Comparison of ENCODE assay signal across 16 cellular contexts in genomic region chr16:30793508-30794069, GRCh38. TPM values are rescaled to one million over a fixed set of nuclear protein-coding genes. Genes with fewer than 3 reads are reported as not detected.
DNase-seq lines count a peak whose midpoint lies in the region; ATAC-seq, FAIRE-seq and TF ChIP-seq lines count a peak whose summit lies in the region.
"Had no signal": no experiment of that assay in that cellular context is flagged by ENCODE, and none has a peak within 500 bp of the region (broad histone marks: within the 10 kb centered on the region; RNA-seq: fewer than 3 reads in every experiment).

No MANE protein-coding gene starts in this region.

- no peak for ATAC-seq in RWPE2 (ENCODE audit: low read depth)
- peak; percentile 58 for ATAC-seq in HepG2
- ATAC-seq in stimulated activated naive B cell treated with anti-CD40 and anti-IgM and Interleukin-4, amounts not matched to agents 10 μg/mL and 1 μg/mL and 100 μg/mL, for 72 hours (replicated peaks): no peak
- ATAC-seq: CD8-positive, alpha-beta T cell had no signal

- CTCF ChIA-PET in HEK293 (lab: Yijun Ruan, JAX) (interaction anchor here (0.8 to 2.7 kb wide), 5 partner anchors 10 to 141 kb away, joined by 3 to 19 read pairs (median 5); no protein-coding TSS in a partner anchor), HepG2 (lab: Yijun Ruan, JAX; ENCODE audit: low intra/inter-chr PET ratio, low total read pairs) (no interaction called here)

- no peak for FAIRE-seq in HepG2 (lab: Jason Lieb, UNC)
- FAIRE-seq: A204.1 had no signal

- no peaks in the 10 kb centered on the region for H3K36me3 ChIP-seq in HEK293 (ENCODE audit: control insufficient read depth in 2 of 2, insufficient read depth in 1 of 2, low read length in 2 of 2)
- H3K36me3 ChIP-seq in RWPE2 (ENCODE audit: low read depth): no peaks in the 10 kb centered on the region
- no peaks in the 10 kb centered on the region for H3K36me3 ChIP-seq in HepG2 (replicated peaks in 1 of 2; ENCODE audit: control insufficient read depth in 1 of 2, insufficient read depth in 2 of 2, low read length in 2 of 2)
- no peaks in the 10 kb centered on the region for H3K36me3 ChIP-seq in osteoblast (ENCODE audit: insufficient read depth, low read length)
- H3K36me3 ChIP-seq in ovary: no peaks in the 10 kb centered on the region
- H3K36me3 ChIP-seq: BLaER1 had no signal

- no peak overlapping the region for H3K27ac ChIP-seq in HEK293 (ENCODE audit: extremely low read depth, low read depth, low read length)
- H3K27ac ChIP-seq in RWPE2 (ENCODE audit: poor library complexity, severe bottlenecking): no peak overlapping the region
- H3K27ac ChIP-seq in HepG2 (ENCODE audit: extremely low read length, insufficient read depth, low read length): no peak overlapping the region
- H3K27ac ChIP-seq in osteoblast (ENCODE audit: low read depth, low read length): no peak overlapping the region
- H3K27ac ChIP-seq in ovary: no peak overlapping the region
- H3K27ac ChIP-seq: BLaER1 had no signal

- no peak overlapping the region for H3K9ac ChIP-seq in HepG2 (ENCODE audit: insufficient read depth, low read depth, low read length)
- H3K9ac ChIP-seq: BLaER1 had no signal

- BruUV-seq in HepG2 (replicated peaks; lab: Mats Ljungman, UMichigan): no TSS peak

- TF ChIP-seq RAD21 in HepG2 (CRISPR knock-in tag; IDR thresholded peaks at IDR 0.05): no peak

- WGBS in HepG2 (ENCODE audit: low lambda C conversion rate): 23% methylated on average over 5 of the region's 7 CpGs
- WGBS in ovary, 3 donors: 86 to 92% (median 89%) methylated on average over 7 of the region's 7 CpGs

- H3K4me1 ChIP-seq in HEK293 (ENCODE audit: control insufficient read depth, insufficient read depth, low read length): no peaks in the 10 kb centered on the region
- H3K4me1 ChIP-seq in RWPE2 (ENCODE audit: insufficient read depth, poor library complexity, severe bottlenecking): no peaks in the 10 kb centered on the region
- H3K4me1 ChIP-seq in HepG2 (ENCODE audit: insufficient read depth, low read length): peaks cover 52% of the 10 kb centered on the region
- no peaks in the 10 kb centered on the region for H3K4me1 ChIP-seq in osteoblast (ENCODE audit: insufficient read depth, low read length)
- no peaks in the 10 kb centered on the region for H3K4me1 ChIP-seq in ovary (ENCODE audit: insufficient read depth)

- no peak overlapping the region for H3K4me3 Mint-ChIP-seq in stimulated activated naive B cell treated with anti-CD40 and anti-IgM and Interleukin-4, amounts not matched to agents 10 μg/mL and 1 μg/mL and 100 μg/mL, for 72 hours
- H3K4me3 Mint-ChIP-seq: CD8-positive, alpha-beta T cell; H9 had no signal

- no peaks in the 10 kb centered on the region for H3K79me2 ChIP-seq in HepG2 (ENCODE audit: insufficient read depth, low read length)
- no peaks in the 10 kb centered on the region for H3K79me2 ChIP-seq in osteoblast (ENCODE audit: insufficient read depth, low read length)

- no peaks in the 10 kb centered on the region for H3K4me1 Mint-ChIP-seq in stimulated activated naive B cell treated with anti-CD40 and anti-IgM and Interleukin-4, amounts not matched to agents 10 μg/mL and 1 μg/mL and 100 μg/mL, for 72 hours

- H3K9me3 ChIP-seq in HEK293 (ENCODE audit: control insufficient read depth, insufficient read depth, low read depth, low read length) (no peaks in the 10 kb centered on the region), RWPE2 (ENCODE audit: severe bottlenecking) (no peaks in the 10 kb centered on the region), HepG2 (ENCODE audit: low read length) (no peaks in the 10 kb centered on the region), osteoblast (ENCODE audit: low read depth, low read length) (no peaks in the 10 kb centered on the region), ovary (no peaks in the 10 kb centered on the region)
- H3K9me3 ChIP-seq: BLaER1 had no signal

- TF ChIP-seq EP300 in HepG2 (IDR thresholded peaks at IDR 0.05; ENCODE audit: low read depth in 2 of 2, low read length in 2 of 2) (no peak), HepG2 (CRISPR knock-in tag; IDR thresholded peaks at IDR 0.05; ENCODE audit: borderline replicate concordance) (no peak), ovary (IDR thresholded peaks at IDR 0.05) (no peak)

- TF ChIP-seq CTCF in HEK293 (tag by site-specific recombination; IDR thresholded peaks at IDR 0.05): no peak
- TF ChIP-seq CTCF in RWPE2 (IDR thresholded peaks at IDR 0.05; ENCODE audit: poor library complexity, severe bottlenecking): no peak
- TF ChIP-seq CTCF in HepG2 (CRISPR knock-in tag; IDR thresholded peaks at IDR 0.05): peak; percentile 48
- no peak for TF ChIP-seq CTCF in osteoblast (IDR thresholded peaks at IDR 0.05; ENCODE audit: extremely low read depth, low read depth, low read length)
- no peak for TF ChIP-seq CTCF in ovary (IDR thresholded peaks at IDR 0.05)

- TF ChIP-seq POLR2A in HepG2 (IDR thresholded peaks at IDR 0.05; ENCODE audit: insufficient read depth in 1 of 2, low read depth in 2 of 2, low read length in 2 of 2): no peak
- TF ChIP-seq POLR2A in ovary (IDR thresholded peaks at IDR 0.05): no peak

- H2AFZ ChIP-seq in HepG2 (ENCODE audit: low read length): no peak overlapping the region
- H2AFZ ChIP-seq in osteoblast (ENCODE audit: low read length): no peak overlapping the region

- POLR2A ChIA-PET in HEK293 (lab: Yijun Ruan, JAX) (interaction anchor here (0.9 to 4.1 kb wide), 4 partner anchors 10 to 48 kb away, joined by 3 to 23 read pairs (median 8); no protein-coding TSS in a partner anchor), HepG2 (lab: Yijun Ruan, JAX) (interaction anchor here (1.0 to 7.0 kb wide), 4 partner anchors 10 to 81 kb away, joined by 3 to 42 read pairs (median 4); no protein-coding TSS in a partner anchor)

- intact Hi-C loops in HepG2 (cut with micrococcal nuclease; ENCODE audit: unreplicated experiment): no loop called here
- intact Hi-C loops in ovary (cut with DNase I): no loop called here

- H3K4me3 ChIP-seq in HEK293 (ENCODE audit: low read depth, low read length): no peak overlapping the region
- H3K4me3 ChIP-seq in RWPE2 (ENCODE audit: severe bottlenecking): no peak overlapping the region
- H3K4me3 ChIP-seq in HepG2 (replicated peaks in 1 of 3; ENCODE audit: insufficient read depth in 1 of 3, low read depth in 2 of 3, low read length in 3 of 3): no peak overlapping the region
- no peak overlapping the region for H3K4me3 ChIP-seq in osteoblast (ENCODE audit: insufficient read depth, low read length)
- no peak overlapping the region for H3K4me3 ChIP-seq in ovary
- H3K4me3 ChIP-seq: BLaER1 had no signal

- in situ Hi-C loops in HepG2 (cut with HindIII; ENCODE audit: extremely low pct_ligation_motif_present, low pct_unique_long_range_greater_than_20kb): no loop called here

- H3K27me3 ChIP-seq in RWPE2 (ENCODE audit: insufficient read depth, poor library complexity, severe bottlenecking) (no peaks in the 10 kb centered on the region), HepG2 (ENCODE audit: control insufficient read depth in 1 of 2, insufficient read depth in 2 of 2, low read length in 2 of 2) (peaks cover 4 to 21% of the 10 kb centered on the region in 2 experiments; a peak in 3 of 5 replicates), osteoblast (ENCODE audit: insufficient read depth, low read length) (no peaks in the 10 kb centered on the region), ovary (no peaks in the 10 kb centered on the region)
- H3K27me3 ChIP-seq: BLaER1 had no signal

- peak; percentile 60 for DNase-seq in RWPE2 (ENCODE audit: low spot score)
- no peak for DNase-seq in HepG2 (ENCODE audit: low spot score)
- DNase-seq in osteoblast (ENCODE audit: insufficient read length, low spot score, missing footprints): peak; percentile 45
- DNase-seq in ovary: no peak
- DNase-seq in stimulated activated naive B cell treated with anti-CD40 and anti-IgM and Interleukin-4, amounts not matched to agents 10 μg/mL and 1 μg/mL and 100 μg/mL, for 72 hours: no peak
- no peak for DNase-seq in central memory CD4-positive, alpha-beta T cell
- DNase-seq: Calu3; CD8-positive, alpha-beta T cell; DMS79 treated with DMSO at 0.1 percent for 48 hours; GF-D8; GOT3; H9 had no signal

- no peaks in the 10 kb centered on the region for H3K36me3 Mint-ChIP-seq in stimulated activated naive B cell treated with anti-CD40 and anti-IgM and Interleukin-4, amounts not matched to agents 10 μg/mL and 1 μg/mL and 100 μg/mL, for 72 hours
- H3K36me3 Mint-ChIP-seq: CD14-positive monocyte; CD8-positive, alpha-beta T cell had no signal

- no peaks in the 10 kb centered on the region for H4K20me1 ChIP-seq in HepG2 (ENCODE audit: insufficient read depth, low read length)
- no peaks in the 10 kb centered on the region for H4K20me1 ChIP-seq in osteoblast (ENCODE audit: insufficient read depth, low read length)
- H4K20me1 ChIP-seq: BLaER1 had no signal

- H3K27me3 Mint-ChIP-seq in stimulated activated naive B cell treated with anti-CD40 and anti-IgM and Interleukin-4, amounts not matched to agents 10 μg/mL and 1 μg/mL and 100 μg/mL, for 72 hours: no peaks in the 10 kb centered on the region

- H3K27ac Mint-ChIP-seq in stimulated activated naive B cell treated with anti-CD40 and anti-IgM and Interleukin-4, amounts not matched to agents 10 μg/mL and 1 μg/mL and 100 μg/mL, for 72 hours: no peak overlapping the region
- H3K27ac Mint-ChIP-seq: CD8-positive, alpha-beta T cell; H9 had no signal

- H3K4me2 ChIP-seq in HepG2 (ENCODE audit: low read depth, low read length) (no peak overlapping the region; the same call in 1 of the 2 replicates), osteoblast (ENCODE audit: insufficient read depth, low read length) (no peak overlapping the region)
- H3K4me2 ChIP-seq: BLaER1 had no signal

- no peaks in the 10 kb centered on the region for H3K9me3 Mint-ChIP-seq in stimulated activated naive B cell treated with anti-CD40 and anti-IgM and Interleukin-4, amounts not matched to agents 10 μg/mL and 1 μg/mL and 100 μg/mL, for 72 hours
- H3K9me3 Mint-ChIP-seq: CD14-positive monocyte; CD8-positive, alpha-beta T cell; H9 had no signal

RNA-seq across cellular contexts. Expression of gene ZNF629, which starts 6.6 kb away (rescaled TPM):
- 14.3 and 16.5 TPM in 2 replicates for total RNA-seq in HepG2 (2016; rRNA removed; fragmentation: Illumina TruSeq; extraction: Trizol)
- total RNA-seq in HepG2 (2016; cell fraction: cytosol; rRNA removed; fragmentation: Illumina TruSeq; extraction: Trizol; ENCODE audit: low read depth): 1.3 TPM in 2 replicates
- total RNA-seq in HepG2 (2016; cell fraction: insoluble cytoplasmic fraction; rRNA removed; fragmentation: Illumina TruSeq; extraction: Trizol): 12.7 and 16.5 TPM in 2 replicates
- 5.2 and 5.9 TPM in 2 replicates for total RNA-seq in HepG2 (2016; cell fraction: membrane; rRNA removed; fragmentation: Illumina TruSeq; extraction: Trizol)
- 15.1 and 17.8 TPM in 2 replicates for total RNA-seq in HepG2 (2016; cell fraction: nucleus; rRNA removed; fragmentation: Illumina TruSeq; extraction: Trizol)
- polyA plus RNA-seq in HepG2 (2011; rRNA removed): 6.1 and 8.2 TPM in 2 replicates
- 3.9 and 4.8 TPM in 2 replicates for polyA plus RNA-seq in HepG2 (2011; cell fraction: cytosol; rRNA removed)
- polyA plus RNA-seq in HepG2 (2011; cell fraction: nucleus; rRNA removed): 25.0 TPM in 2 replicates
- 9.2 and 10.1 TPM in 2 replicates for polyA plus RNA-seq in HepG2 (2012)
- 0.64 and 0.65 TPM in 2 replicates for polyA plus RNA-seq in HepG2 (2016; cell fraction: cytosol; fragmentation: Illumina TruSeq; extraction: Trizol; ENCODE audit: low read depth)
- 11.8 and 14.8 TPM in 2 replicates for polyA plus RNA-seq in HepG2 (2016; cell fraction: insoluble cytoplasmic fraction; fragmentation: Illumina TruSeq; extraction: Trizol; ENCODE audit: low read depth)
- 2.2 and 2.7 TPM in 2 replicates for polyA plus RNA-seq in HepG2 (2016; cell fraction: membrane; fragmentation: Illumina TruSeq; extraction: Trizol; ENCODE audit: low read depth)
- polyA plus RNA-seq in HepG2 (2016; cell fraction: nucleus; fragmentation: Illumina TruSeq; extraction: Trizol; ENCODE audit: insufficient read depth, low read depth): 25.2 and 26.3 TPM in 2 replicates
- 9.3 and 12.7 TPM in 2 replicates for polyA minus RNA-seq in HepG2 (2011; rRNA and poly(A)+ RNA removed; ENCODE audit: low replicate concordance)
- polyA minus RNA-seq in HepG2 (2011; cell fraction: cytosol; rRNA and poly(A)+ RNA removed): 8.3 and 9.5 TPM in 2 replicates
- polyA minus RNA-seq in HepG2 (2011; cell fraction: nucleus; rRNA and poly(A)+ RNA removed): 15.8 and 22.4 TPM in 2 replicates
- total RNA-seq in osteoblast: 15.3 and 16.3 TPM in 2 replicates
- 10 to 100 TPM in 6 of 7 donors, 1 to 10 TPM in 1; 9.4 to 26.3 (median 21.9) TPM for total RNA-seq in ovary
- polyA plus RNA-seq in ovary: 10 to 100 TPM in 1 of 2 donors, 1 to 10 TPM in 1; 8.2 to 12.4 TPM

RNA-seq across cellular contexts. Expression of gene RNF40, which starts 31.5 kb away (rescaled TPM):
- 85.6 and 102 TPM in 2 replicates for total RNA-seq in HepG2 (2016; rRNA removed; fragmentation: Illumina TruSeq; extraction: Trizol)
- 11.9 and 12.0 TPM in 2 replicates for total RNA-seq in HepG2 (2016; cell fraction: cytosol; rRNA removed; fragmentation: Illumina TruSeq; extraction: Trizol; ENCODE audit: low read depth)
- 79.6 and 89.9 TPM in 2 replicates for total RNA-seq in HepG2 (2016; cell fraction: insoluble cytoplasmic fraction; rRNA removed; fragmentation: Illumina TruSeq; extraction: Trizol)
- 40.5 and 47.1 TPM in 2 replicates for total RNA-seq in HepG2 (2016; cell fraction: membrane; rRNA removed; fragmentation: Illumina TruSeq; extraction: Trizol)
- total RNA-seq in HepG2 (2016; cell fraction: nucleus; rRNA removed; fragmentation: Illumina TruSeq; extraction: Trizol): 55.6 and 65.6 TPM in 2 replicates
- 84.0 and 91.0 TPM in 2 replicates for polyA plus RNA-seq in HepG2 (2011; rRNA removed)
- 47.5 and 49.3 TPM in 2 replicates for polyA plus RNA-seq in HepG2 (2011; cell fraction: cytosol; rRNA removed)
- 128 and 147 TPM in 2 replicates for polyA plus RNA-seq in HepG2 (2011; cell fraction: nucleus; rRNA removed)
- 44.7 and 52.0 TPM in 2 replicates for polyA plus RNA-seq in HepG2 (2012)
- 8.6 and 10.7 TPM in 2 replicates for polyA plus RNA-seq in HepG2 (2016; cell fraction: cytosol; fragmentation: Illumina TruSeq; extraction: Trizol; ENCODE audit: low read depth)
- 87.6 and 98.5 TPM in 2 replicates for polyA plus RNA-seq in HepG2 (2016; cell fraction: insoluble cytoplasmic fraction; fragmentation: Illumina TruSeq; extraction: Trizol; ENCODE audit: low read depth)
- polyA plus RNA-seq in HepG2 (2016; cell fraction: membrane; fragmentation: Illumina TruSeq; extraction: Trizol; ENCODE audit: low read depth): 29.9 and 30.8 TPM in 2 replicates
- 131 and 139 TPM in 2 replicates for polyA plus RNA-seq in HepG2 (2016; cell fraction: nucleus; fragmentation: Illumina TruSeq; extraction: Trizol; ENCODE audit: insufficient read depth, low read depth)
- 110 and 128 TPM in 2 replicates for polyA minus RNA-seq in HepG2 (2011; rRNA and poly(A)+ RNA removed; ENCODE audit: low replicate concordance)
- polyA minus RNA-seq in HepG2 (2011; cell fraction: cytosol; rRNA and poly(A)+ RNA removed): 42.3 and 58.2 TPM in 2 replicates
- 34.0 and 43.5 TPM in 2 replicates for polyA minus RNA-seq in HepG2 (2011; cell fraction: nucleus; rRNA and poly(A)+ RNA removed)
- 63.1 and 88.3 TPM in 2 replicates for total RNA-seq in osteoblast
- 100 to 1,000 TPM in 3 of 7 donors, 10 to 100 TPM in 4; 74.4 to 143 (median 94.3) TPM for total RNA-seq in ovary
- polyA plus RNA-seq in ovary: 100 to 1,000 TPM in 1 of 2 donors, 10 to 100 TPM in 1; 67.2 to 110 TPM

RNA-seq across cellular contexts. Expression of gene CFAP119, which starts 31.7 kb away (rescaled TPM):
- total RNA-seq in HepG2 (2016; rRNA removed; fragmentation: Illumina TruSeq; extraction: Trizol) (1.2 and 6.4 TPM in 2 replicates), osteoblast (2.4 and 2.9 TPM in 2 replicates), ovary (10 to 100 TPM in 1 of 7 donors, 1 to 10 TPM in 6; 1.2 to 27.0 (median 5.1) TPM)
- total RNA-seq in HepG2 (2016; cell fraction: cytosol; rRNA removed; fragmentation: Illumina TruSeq; extraction: Trizol; ENCODE audit: low read depth): 0.51 and 0.71 TPM in 2 replicates
- 1.4 and 4.0 TPM in 2 replicates for total RNA-seq in HepG2 (2016; cell fraction: insoluble cytoplasmic fraction; rRNA removed; fragmentation: Illumina TruSeq; extraction: Trizol)
- 0.83 and 1.7 TPM in 2 replicates for total RNA-seq in HepG2 (2016; cell fraction: membrane; rRNA removed; fragmentation: Illumina TruSeq; extraction: Trizol)
- 11.6 and 12.1 TPM in 2 replicates for total RNA-seq in HepG2 (2016; cell fraction: nucleus; rRNA removed; fragmentation: Illumina TruSeq; extraction: Trizol)
- polyA plus RNA-seq in HepG2 (2011; rRNA removed) (4.0 and 6.4 TPM in 2 replicates), ovary (1 to 10 TPM; 2.1 to 4.6 TPM)
- 1.3 and 2.2 TPM in 2 replicates for polyA plus RNA-seq in HepG2 (2011; cell fraction: cytosol; rRNA removed)
- 37.2 and 53.6 TPM in 2 replicates for polyA plus RNA-seq in HepG2 (2011; cell fraction: nucleus; rRNA removed)
- 0.84 and 2.1 TPM in 2 replicates for polyA plus RNA-seq in HepG2 (2012)
- 0.78 and 0.96 TPM in 2 replicates for polyA plus RNA-seq in HepG2 (2016; cell fraction: cytosol; fragmentation: Illumina TruSeq; extraction: Trizol; ENCODE audit: low read depth)
- polyA plus RNA-seq in HepG2 (2016; cell fraction: insoluble cytoplasmic fraction; fragmentation: Illumina TruSeq; extraction: Trizol; ENCODE audit: low read depth): 0.91 and 1.5 TPM in 2 replicates
- 0.41 and 1.4 TPM in 2 replicates for polyA plus RNA-seq in HepG2 (2016; cell fraction: membrane; fragmentation: Illumina TruSeq; extraction: Trizol; ENCODE audit: low read depth)
- 22.1 and 31.9 TPM in 2 replicates for polyA plus RNA-seq in HepG2 (2016; cell fraction: nucleus; fragmentation: Illumina TruSeq; extraction: Trizol; ENCODE audit: insufficient read depth, low read depth)
- 1.5 and 16.0 TPM in 2 replicates for polyA minus RNA-seq in HepG2 (2011; rRNA and poly(A)+ RNA removed; ENCODE audit: low replicate concordance)
- 0.69 and 1.8 TPM in 2 replicates for polyA minus RNA-seq in HepG2 (2011; cell fraction: cytosol; rRNA and poly(A)+ RNA removed)
- 3.7 and 5.2 TPM in 2 replicates for polyA minus RNA-seq in HepG2 (2011; cell fraction: nucleus; rRNA and poly(A)+ RNA removed)

RNA-seq across cellular contexts. Expression of gene PHKG2, which starts 45.4 kb away (rescaled TPM):
- total RNA-seq in HepG2 (2016; rRNA removed; fragmentation: Illumina TruSeq; extraction: Trizol) (33.9 and 37.4 TPM in 2 replicates), osteoblast (20.3 and 25.0 TPM in 2 replicates), ovary (10 to 100 TPM; 14.2 to 41.6 (median 21.0) TPM)
- 13.4 TPM in 2 replicates for total RNA-seq in HepG2 (2016; cell fraction: cytosol; rRNA removed; fragmentation: Illumina TruSeq; extraction: Trizol; ENCODE audit: low read depth)
- 32.9 and 41.4 TPM in 2 replicates for total RNA-seq in HepG2 (2016; cell fraction: insoluble cytoplasmic fraction; rRNA removed; fragmentation: Illumina TruSeq; extraction: Trizol)
- 23.7 and 24.3 TPM in 2 replicates for total RNA-seq in HepG2 (2016; cell fraction: membrane; rRNA removed; fragmentation: Illumina TruSeq; extraction: Trizol)
- total RNA-seq in HepG2 (2016; cell fraction: nucleus; rRNA removed; fragmentation: Illumina TruSeq; extraction: Trizol): 39.5 and 43.1 TPM in 2 replicates
- polyA plus RNA-seq in HepG2 (2011; rRNA removed) (39.8 and 42.1 TPM in 2 replicates), ovary (10 to 100 TPM; 13.1 to 20.6 TPM)
- 22.7 and 30.8 TPM in 2 replicates for polyA plus RNA-seq in HepG2 (2011; cell fraction: cytosol; rRNA removed)
- polyA plus RNA-seq in HepG2 (2011; cell fraction: nucleus; rRNA removed): 140 and 166 TPM in 2 replicates
- polyA plus RNA-seq in HepG2 (2012): 21.4 and 22.8 TPM in 2 replicates
- polyA plus RNA-seq in HepG2 (2016; cell fraction: cytosol; fragmentation: Illumina TruSeq; extraction: Trizol; ENCODE audit: low read depth): 15.4 and 16.5 TPM in 2 replicates
- polyA plus RNA-seq in HepG2 (2016; cell fraction: insoluble cytoplasmic fraction; fragmentation: Illumina TruSeq; extraction: Trizol; ENCODE audit: low read depth): 38.9 and 41.5 TPM in 2 replicates
- 21.3 and 23.8 TPM in 2 replicates for polyA plus RNA-seq in HepG2 (2016; cell fraction: membrane; fragmentation: Illumina TruSeq; extraction: Trizol; ENCODE audit: low read depth)
- 142 and 147 TPM in 2 replicates for polyA plus RNA-seq in HepG2 (2016; cell fraction: nucleus; fragmentation: Illumina TruSeq; extraction: Trizol; ENCODE audit: insufficient read depth, low read depth)
- polyA minus RNA-seq in HepG2 (2011; rRNA and poly(A)+ RNA removed; ENCODE audit: low replicate concordance): 53.8 and 68.9 TPM in 2 replicates
- polyA minus RNA-seq in HepG2 (2011; cell fraction: cytosol; rRNA and poly(A)+ RNA removed): 9.0 and 12.9 TPM in 2 replicates
- 38.1 and 40.3 TPM in 2 replicates for polyA minus RNA-seq in HepG2 (2011; cell fraction: nucleus; rRNA and poly(A)+ RNA removed)

Comparison
In these comparisons a context has a peak if more than half of its experiments do, and no peak if none do; other contexts are left out.
1. DNase-seq: peak in RWPE2 (single experiment) and osteoblast (single experiment); none in HepG2 (single experiment), ovary (0 of 5), stimulated activated naive B cell treated with anti-CD40 and anti-IgM and Interleukin-4, amounts not matched to agents 10 μg/mL and 1 μg/mL and 100 μg/mL, for 72 hours (single experiment) and central memory CD4-positive, alpha-beta T cell (single experiment).
2. Of the 63 proteins assayed by ChIP-seq in both HepG2 and HEK293: peak only in HepG2: CTCF and ZNF501; only in HEK293: none; in both: none; in neither: 61.